Comparison of ENCODE assay signal across 24 cellular contexts in genomic region chr6:36373368-36374009, GRCh38. TPM values are rescaled to one million over a fixed set of nuclear protein-coding genes. Genes with fewer than 3 reads are reported as not detected.
DNase-seq lines count a peak whose midpoint lies in the region; ATAC-seq, FAIRE-seq and TF ChIP-seq lines count a peak whose summit lies in the region.
"Had no signal": no experiment of that assay in that cellular context is flagged by ENCODE, and none has a peak within 500 bp of the region (broad histone marks: within the 10 kb centered on the region; RNA-seq: fewer than 3 reads in every experiment).

No MANE protein-coding gene starts in this region.

- H3K4me3 ChIP-seq in A549 (no peak overlapping the region), BJ (ENCODE audit: low read depth, low read length) (no peak overlapping the region), endodermal cell (ENCODE audit: low read length) (no peak overlapping the region)
- H3K4me3 ChIP-seq: breast epithelium, psoas muscle, SJCRH30, skin epidermis, upper lobe of right lung had no signal

- POLR2A ChIA-PET in A549 (lab: Yijun Ruan, JAX), result no interaction called here
- POLR2A ChIA-PET in BJ (lab: Charles Lee), result no interaction called here

- H3K4me1 Mint-ChIP-seq in endodermal cell (peaks cover 7% of the 10 kb centered on the region), T-helper 17 cell (peaks cover 9% of the 10 kb centered on the region)

- H3K36me3 Mint-ChIP-seq in endodermal cell (ENCODE audit: low read depth), result no peaks in the 10 kb centered on the region
- H3K36me3 Mint-ChIP-seq in T-helper 17 cell (ENCODE audit: low read depth), result peaks cover 10% of the 10 kb centered on the region

- no peak overlapping the region for H3K27ac ChIP-seq in A549
- H3K27ac ChIP-seq in endodermal cell (ENCODE audit: low read depth, low read length), result no peak overlapping the region
- H3K27ac ChIP-seq: breast epithelium, epithelial cell of prostate, psoas muscle, SJCRH30, upper lobe of right lung had no signal

- no peaks in the 10 kb centered on the region for H3K4me1 ChIP-seq in A549
- peaks cover 9% of the 10 kb centered on the region for H3K4me1 ChIP-seq in endodermal cell (ENCODE audit: control insufficient read depth, insufficient read depth, low read length)
- H3K4me1 ChIP-seq: breast epithelium had no signal

- H3K36me3 ChIP-seq in BJ (ENCODE audit: control insufficient read depth, insufficient read depth, low read length) (no peaks in the 10 kb centered on the region), endodermal cell (ENCODE audit: control insufficient read depth, insufficient read depth, low read length) (no peaks in the 10 kb centered on the region)
- H3K36me3 ChIP-seq: breast epithelium, SJCRH30, upper lobe of right lung had no signal

- TF ChIP-seq RAD21 in A549 (conservative IDR thresholded peaks at IDR 0.05 in 1 of 2, IDR thresholded peaks at IDR 0.05 in 1 of 2), result no peak

- CTCF ChIA-PET in A549 (lab: Yijun Ruan, JAX), result interaction anchor here (0.8 kb wide), 1 partner anchor 32 kb away, joined by 3 read pairs; no protein-coding TSS in a partner anchor
- CTCF ChIA-PET in BJ (lab: Yijun Ruan, JAX), result interaction anchor here (0.6 to 1.7 kb wide), 7 partner anchors 9 to 50 kb away, joined by 3 to 5 read pairs (median 3); no protein-coding TSS in a partner anchor

- no peak for DNase-seq in A549 (ENCODE audit: low read depth in 1 of 2, low spot score in 1 of 2)
- peak; percentile 33 for DNase-seq in BJ (ENCODE audit: low read depth)
- peak; percentile 62 for DNase-seq in NCI-H1105 treated with DMSO at 0.1 percent for 48 hours (lab: John Stamatoyannopoulos, UW)
- no peak for DNase-seq in endodermal cell
- DNase-seq in germinal center (ENCODE audit: low spot score), result no peak
- no peak for DNase-seq in GM19240 (ENCODE audit: insufficient read length, low spot score)
- DNase-seq in T-helper 17 cell, result no peak
- DNase-seq in SW 1271 (lab: John Stamatoyannopoulos, UW), result no peak
- DNase-seq: left cardiac atrium, NCI-H2029, psoas muscle, SJCRH30, upper lobe of right lung had no signal

- H3K4me3 Mint-ChIP-seq in endodermal cell, result no peak overlapping the region
- H3K4me3 Mint-ChIP-seq in T-helper 17 cell, result no peak overlapping the region
- H3K4me3 Mint-ChIP-seq: dendritic cell treated with granulocyte-macrophage colony-stimulating factor and Interleukin-4, amounts not matched to agents 40 ng/mL and 50 ng/mL, for 4 days had no signal

- H3K27me3 Mint-ChIP-seq in endodermal cell (ENCODE audit: insufficient read depth) (peaks cover 8% of the 10 kb centered on the region), T-helper 17 cell (peaks cover 4% of the 10 kb centered on the region)

- H3K9me3 ChIP-seq in A549 (no peaks in the 10 kb centered on the region), endodermal cell (ENCODE audit: control insufficient read depth, low read length) (no peaks in the 10 kb centered on the region), T-helper 17 cell (ENCODE audit: control insufficient read depth, low read length, poor library complexity, severe bottlenecking) (no peaks in the 10 kb centered on the region)
- H3K9me3 ChIP-seq: breast epithelium, psoas muscle, SJCRH30, upper lobe of right lung had no signal

- H3K27ac Mint-ChIP-seq in endodermal cell (no peak overlapping the region), T-helper 17 cell (no peak overlapping the region)
- H3K27ac Mint-ChIP-seq: dendritic cell treated with granulocyte-macrophage colony-stimulating factor and Interleukin-4, amounts not matched to agents 40 ng/mL and 50 ng/mL, for 4 days had no signal

- no peak for TF ChIP-seq POLR2A in A549 (IDR thresholded peaks at IDR 0.05; ENCODE audit: low read length)

- WGBS in A549 (ENCODE audit: missing lambda C conversion rate), result 34% methylated on average over 7 of the region's 15 CpGs
- WGBS in endodermal cell (ENCODE audit: insufficient coverage in 1 of 2, insufficient read length in 1 of 2), 2 experiments, result 80 to 81% methylated on average over 8 to 15 of the region's 15 CpGs

- H3K4me2 ChIP-seq in A549, result no peak overlapping the region

- H3K27me3 ChIP-seq in BJ (ENCODE audit: control insufficient read depth, insufficient read depth, low read length) (peaks cover 2% of the 10 kb centered on the region; the same call in 1 of the 2 replicates), endodermal cell (ENCODE audit: control insufficient read depth, insufficient read depth, low read length, poor library complexity, severe bottlenecking) (no peaks in the 10 kb centered on the region)
- H3K27me3 ChIP-seq: breast epithelium, SJCRH30, upper lobe of right lung had no signal

- no peak overlapping the region for H3K9ac ChIP-seq in endodermal cell (ENCODE audit: extremely low read depth, low read length, poor library complexity, severe bottlenecking)

- TF ChIP-seq CTCF in A549 (IDR thresholded peaks at IDR 0.05) (no peak), BJ (IDR thresholded peaks at IDR 0.05; ENCODE audit: insufficient read depth, low read depth, low read length) (peak; percentile 33; the same call in 1 of the 2 replicates), endodermal cell (conservative IDR thresholded peaks at IDR 0.05) (peak; percentile 15)

- no peak for TF ChIP-seq EP300 in A549 (IDR thresholded peaks at IDR 0.05)

- no peak for FAIRE-seq in A549 (lab: Jason Lieb, UNC)
- FAIRE-seq: frontal cortex, G401.6 had no signal

- H3K9me3 Mint-ChIP-seq in endodermal cell, result no peaks in the 10 kb centered on the region
- H3K9me3 Mint-ChIP-seq: dendritic cell treated with granulocyte-macrophage colony-stimulating factor and Interleukin-4, amounts not matched to agents 40 ng/mL and 50 ng/mL, for 4 days had no signal

- peak; percentile 33 to 62; a peak in 3 of 6 replicates for ATAC-seq in A549
- ATAC-seq in T-helper 17 cell, result no peak
- ATAC-seq: left cardiac atrium, psoas muscle, upper lobe of right lung had no signal

TF ChIP-seq in A549, 52 proteins besides CTCF, POLR2A, EP300 and RAD21 (continues in another document):
- no peak for TF ChIP-seq E2F6 (IDR thresholded peaks at IDR 0.05; ENCODE audit: borderline replicate concordance, low read depth)
- no peak for TF ChIP-seq NFE2L2 (conservative IDR thresholded peaks at IDR 0.05; ENCODE audit: low read length)
- no peak for TF ChIP-seq ELK1 (IDR thresholded peaks at IDR 0.05; ENCODE audit: low read depth, low read length)
- no peak for TF ChIP-seq BCL3 (IDR thresholded peaks at IDR 0.05)
- TF ChIP-seq JUNB (IDR thresholded peaks at IDR 0.05), result no peak
- TF ChIP-seq FOSB (CRISPR knock-in tag; IDR thresholded peaks at IDR 0.05), result no peak
- TF ChIP-seq RNF2 (IDR thresholded peaks at IDR 0.05; ENCODE audit: borderline replicate concordance, low read depth), result no peak
- no peak for TF ChIP-seq MYC (IDR thresholded peaks at IDR 0.05; ENCODE audit: borderline replicate concordance, low read length)
- no peak for TF ChIP-seq ZC3H11A (IDR thresholded peaks at IDR 0.05)
- no peak for TF ChIP-seq MAX (IDR thresholded peaks at IDR 0.05)

RNA-seq across cellular contexts. Expression of gene ETV7, which starts 14.0 kb away (rescaled TPM):
- polyA plus RNA-seq in A549 (2011; rRNA removed), result 0.05 and 0.08 TPM in 2 replicates
- polyA plus RNA-seq in A549 (2012; cell fraction: cytosol; rRNA removed), result 0.04 TPM in 2 replicates
- polyA plus RNA-seq in A549 (2012; cell fraction: nucleus; rRNA removed), result 0.09 and 0.10 TPM in 2 replicates
- polyA plus RNA-seq in A549 (2017; fragmentation: RNase III; extraction: RNeasy Plus Mini Kit Qiagen cat#74134 plus additional on column Dnase treatment), result 0.07 to 0.12 TPM in 2 of 3 replicates, not detected in the other
- polyA minus RNA-seq in A549 (2011; rRNA and poly(A)+ RNA removed), result not detected in 2 replicates
- 1.4 and 1.8 TPM in 2 replicates for polyA plus RNA-seq in BJ (2011; rRNA removed)
- 0.46 and 1.1 TPM in 2 replicates for polyA minus RNA-seq in BJ (2011; rRNA and poly(A)+ RNA removed)
- total RNA-seq in endodermal cell, result under 1 TPM; 0.42 TPM
- polyA plus RNA-seq in endodermal cell (2013, experiment 1 of 2), result 0.18 TPM
- polyA plus RNA-seq in endodermal cell (2013, experiment 2 of 2), result 0.41 TPM
- 1 to 10 TPM in 1 of 2 donors, under 1 TPM in 1; 0.37 to 2.6 TPM for total RNA-seq in T-helper 17 cell
- total RNA-seq: frontal cortex, HT1080, psoas muscle, SJCRH30 had no signal
- polyA plus RNA-seq: neural cell had no signal

RNA-seq across cellular contexts. Expression of gene BNIP5, which starts 36.8 kb away (rescaled TPM):
- polyA plus RNA-seq in A549 (2011; rRNA removed) (not detected in 2 replicates), A549 (2017; fragmentation: RNase III; extraction: RNeasy Plus Mini Kit Qiagen cat#74134 plus additional on column Dnase treatment) (not detected in 3 replicates), BJ (2011; rRNA removed) (not detected in 2 replicates)
- polyA plus RNA-seq in A549 (2012; cell fraction: cytosol; rRNA removed), result not detected in 2 replicates
- polyA plus RNA-seq in A549 (2012; cell fraction: nucleus; rRNA removed), result not detected in 2 replicates
- not detected in 2 replicates for polyA minus RNA-seq in A549 (2011; rRNA and poly(A)+ RNA removed)
- not detected in 2 replicates for polyA minus RNA-seq in BJ (2011; rRNA and poly(A)+ RNA removed)
- total RNA-seq in endodermal cell (not detected), T-helper 17 cell (not detected)
- not detected for polyA plus RNA-seq in endodermal cell (2013, experiment 1 of 2)
- 0.08 TPM for polyA plus RNA-seq in endodermal cell (2013, experiment 2 of 2)
- total RNA-seq: activated CD8-positive, alpha-beta memory T cell treated with anti-CD3 and anti-CD28 coated beads for 36 hours; HT1080; left cardiac atrium; mononuclear cell; psoas muscle; T-helper 2 cell treated with Interferon-gamma antibody and Interleukin-4, amounts not matched to agents 100 ng/mL and 5 ng/mL, for 36 hours; upper lobe of right lung had no signal
- polyA plus RNA-seq: neural cell had no signal

Comparison
In these comparisons a context has a peak if more than half of its experiments do, and no peak if none do; other contexts are left out.
1. DNase-seq: peak in BJ (single experiment) and NCI-H1105 treated with DMSO at 0.1 percent for 48 hours (single experiment); none in A549 (0 of 2), endodermal cell (single experiment), germinal center (single experiment), GM19240 (single experiment), T-helper 17 cell (0 of 3) and SW 1271 (0 of 2).